ENCODE assay signal across 1 cellular context in the genomic region with DNA sequence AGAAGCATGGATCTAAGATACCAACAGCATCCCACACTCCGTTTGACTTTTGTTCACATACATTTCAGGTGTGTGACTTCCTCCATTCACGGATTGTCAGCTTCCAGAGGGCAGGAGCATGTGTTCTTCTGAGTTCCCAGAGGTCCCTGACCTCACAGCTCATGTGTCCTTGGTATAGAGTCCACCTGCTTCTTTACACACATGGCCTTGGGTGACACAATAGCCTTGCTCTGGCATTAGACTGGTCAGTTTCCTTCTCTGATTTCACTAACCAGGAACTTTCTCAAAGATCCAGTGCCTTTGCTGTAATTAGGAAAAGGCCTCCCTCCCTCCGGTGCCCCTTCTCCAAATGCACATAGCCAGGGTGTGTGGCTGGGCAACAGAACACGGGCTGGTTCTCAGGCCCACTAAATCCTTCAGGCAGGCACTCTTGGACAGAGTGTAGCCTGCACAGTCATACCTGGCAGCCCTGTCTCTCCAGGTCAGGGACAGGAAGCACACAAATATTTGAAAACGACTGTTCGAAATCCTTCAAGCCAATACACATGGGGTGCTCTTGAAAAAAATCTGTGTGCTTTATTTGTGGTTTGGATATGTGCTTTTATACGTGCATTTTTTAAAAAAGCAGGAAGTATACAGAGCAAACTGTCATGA.
TF ChIP-seq lines count a peak whose summit lies in the region.

No MANE protein-coding gene starts in this region.

TF ChIP-seq in H1, 55 proteins besides CTCF, POLR2A, EP300 and RAD21 (continued from another document):
- TF ChIP-seq, protein P1, sequence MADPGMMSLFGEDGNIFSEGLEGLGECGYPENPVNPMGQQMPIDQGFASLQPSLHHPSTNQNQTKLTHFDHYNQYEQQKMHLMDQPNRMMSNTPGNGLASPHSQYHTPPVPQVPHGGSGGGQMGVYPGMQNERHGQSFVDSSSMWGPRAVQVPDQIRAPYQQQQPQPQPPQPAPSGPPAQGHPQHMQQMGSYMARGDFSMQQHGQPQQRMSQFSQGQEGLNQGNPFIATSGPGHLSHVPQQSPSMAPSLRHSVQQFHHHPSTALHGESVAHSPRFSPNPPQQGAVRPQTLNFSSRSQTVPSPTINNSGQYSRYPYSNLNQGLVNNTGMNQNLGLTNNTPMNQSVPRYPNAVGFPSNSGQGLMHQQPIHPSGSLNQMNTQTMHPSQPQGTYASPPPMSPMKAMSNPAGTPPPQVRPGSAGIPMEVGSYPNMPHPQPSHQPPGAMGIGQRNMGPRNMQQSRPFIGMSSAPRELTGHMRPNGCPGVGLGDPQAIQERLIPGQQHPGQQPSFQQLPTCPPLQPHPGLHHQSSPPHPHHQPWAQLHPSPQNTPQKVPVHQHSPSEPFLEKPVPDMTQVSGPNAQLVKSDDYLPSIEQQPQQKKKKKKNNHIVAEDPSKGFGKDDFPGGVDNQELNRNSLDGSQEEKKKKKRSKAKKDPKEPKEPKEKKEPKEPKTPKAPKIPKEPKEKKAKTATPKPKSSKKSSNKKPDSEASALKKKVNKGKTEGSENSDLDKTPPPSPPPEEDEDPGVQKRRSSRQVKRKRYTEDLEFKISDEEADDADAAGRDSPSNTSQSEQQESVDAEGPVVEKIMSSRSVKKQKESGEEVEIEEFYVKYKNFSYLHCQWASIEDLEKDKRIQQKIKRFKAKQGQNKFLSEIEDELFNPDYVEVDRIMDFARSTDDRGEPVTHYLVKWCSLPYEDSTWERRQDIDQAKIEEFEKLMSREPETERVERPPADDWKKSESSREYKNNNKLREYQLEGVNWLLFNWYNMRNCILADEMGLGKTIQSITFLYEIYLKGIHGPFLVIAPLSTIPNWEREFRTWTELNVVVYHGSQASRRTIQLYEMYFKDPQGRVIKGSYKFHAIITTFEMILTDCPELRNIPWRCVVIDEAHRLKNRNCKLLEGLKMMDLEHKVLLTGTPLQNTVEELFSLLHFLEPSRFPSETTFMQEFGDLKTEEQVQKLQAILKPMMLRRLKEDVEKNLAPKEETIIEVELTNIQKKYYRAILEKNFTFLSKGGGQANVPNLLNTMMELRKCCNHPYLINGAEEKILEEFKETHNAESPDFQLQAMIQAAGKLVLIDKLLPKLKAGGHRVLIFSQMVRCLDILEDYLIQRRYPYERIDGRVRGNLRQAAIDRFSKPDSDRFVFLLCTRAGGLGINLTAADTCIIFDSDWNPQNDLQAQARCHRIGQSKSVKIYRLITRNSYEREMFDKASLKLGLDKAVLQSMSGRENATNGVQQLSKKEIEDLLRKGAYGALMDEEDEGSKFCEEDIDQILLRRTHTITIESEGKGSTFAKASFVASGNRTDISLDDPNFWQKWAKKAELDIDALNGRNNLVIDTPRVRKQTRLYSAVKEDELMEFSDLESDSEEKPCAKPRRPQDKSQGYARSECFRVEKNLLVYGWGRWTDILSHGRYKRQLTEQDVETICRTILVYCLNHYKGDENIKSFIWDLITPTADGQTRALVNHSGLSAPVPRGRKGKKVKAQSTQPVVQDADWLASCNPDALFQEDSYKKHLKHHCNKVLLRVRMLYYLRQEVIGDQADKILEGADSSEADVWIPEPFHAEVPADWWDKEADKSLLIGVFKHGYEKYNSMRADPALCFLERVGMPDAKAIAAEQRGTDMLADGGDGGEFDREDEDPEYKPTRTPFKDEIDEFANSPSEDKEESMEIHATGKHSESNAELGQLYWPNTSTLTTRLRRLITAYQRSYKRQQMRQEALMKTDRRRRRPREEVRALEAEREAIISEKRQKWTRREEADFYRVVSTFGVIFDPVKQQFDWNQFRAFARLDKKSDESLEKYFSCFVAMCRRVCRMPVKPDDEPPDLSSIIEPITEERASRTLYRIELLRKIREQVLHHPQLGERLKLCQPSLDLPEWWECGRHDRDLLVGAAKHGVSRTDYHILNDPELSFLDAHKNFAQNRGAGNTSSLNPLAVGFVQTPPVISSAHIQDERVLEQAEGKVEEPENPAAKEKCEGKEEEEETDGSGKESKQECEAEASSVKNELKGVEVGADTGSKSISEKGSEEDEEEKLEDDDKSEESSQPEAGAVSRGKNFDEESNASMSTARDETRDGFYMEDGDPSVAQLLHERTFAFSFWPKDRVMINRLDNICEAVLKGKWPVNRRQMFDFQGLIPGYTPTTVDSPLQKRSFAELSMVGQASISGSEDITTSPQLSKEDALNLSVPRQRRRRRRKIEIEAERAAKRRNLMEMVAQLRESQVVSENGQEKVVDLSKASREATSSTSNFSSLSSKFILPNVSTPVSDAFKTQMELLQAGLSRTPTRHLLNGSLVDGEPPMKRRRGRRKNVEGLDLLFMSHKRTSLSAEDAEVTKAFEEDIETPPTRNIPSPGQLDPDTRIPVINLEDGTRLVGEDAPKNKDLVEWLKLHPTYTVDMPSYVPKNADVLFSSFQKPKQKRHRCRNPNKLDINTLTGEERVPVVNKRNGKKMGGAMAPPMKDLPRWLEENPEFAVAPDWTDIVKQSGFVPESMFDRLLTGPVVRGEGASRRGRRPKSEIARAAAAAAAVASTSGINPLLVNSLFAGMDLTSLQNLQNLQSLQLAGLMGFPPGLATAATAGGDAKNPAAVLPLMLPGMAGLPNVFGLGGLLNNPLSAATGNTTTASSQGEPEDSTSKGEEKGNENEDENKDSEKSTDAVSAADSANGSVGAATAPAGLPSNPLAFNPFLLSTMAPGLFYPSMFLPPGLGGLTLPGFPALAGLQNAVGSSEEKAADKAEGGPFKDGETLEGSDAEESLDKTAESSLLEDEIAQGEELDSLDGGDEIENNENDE (IDR thresholded peaks at IDR 0.05; ENCODE audit: insufficient replicate concordance, low read length) = no peak
- no peak for TF ChIP-seq YY1 (IDR thresholded peaks at IDR 0.05; ENCODE audit: low read depth, low read length)
